Comparison of ENCODE assay signal across 10 cellular contexts in the genomic region with DNA sequence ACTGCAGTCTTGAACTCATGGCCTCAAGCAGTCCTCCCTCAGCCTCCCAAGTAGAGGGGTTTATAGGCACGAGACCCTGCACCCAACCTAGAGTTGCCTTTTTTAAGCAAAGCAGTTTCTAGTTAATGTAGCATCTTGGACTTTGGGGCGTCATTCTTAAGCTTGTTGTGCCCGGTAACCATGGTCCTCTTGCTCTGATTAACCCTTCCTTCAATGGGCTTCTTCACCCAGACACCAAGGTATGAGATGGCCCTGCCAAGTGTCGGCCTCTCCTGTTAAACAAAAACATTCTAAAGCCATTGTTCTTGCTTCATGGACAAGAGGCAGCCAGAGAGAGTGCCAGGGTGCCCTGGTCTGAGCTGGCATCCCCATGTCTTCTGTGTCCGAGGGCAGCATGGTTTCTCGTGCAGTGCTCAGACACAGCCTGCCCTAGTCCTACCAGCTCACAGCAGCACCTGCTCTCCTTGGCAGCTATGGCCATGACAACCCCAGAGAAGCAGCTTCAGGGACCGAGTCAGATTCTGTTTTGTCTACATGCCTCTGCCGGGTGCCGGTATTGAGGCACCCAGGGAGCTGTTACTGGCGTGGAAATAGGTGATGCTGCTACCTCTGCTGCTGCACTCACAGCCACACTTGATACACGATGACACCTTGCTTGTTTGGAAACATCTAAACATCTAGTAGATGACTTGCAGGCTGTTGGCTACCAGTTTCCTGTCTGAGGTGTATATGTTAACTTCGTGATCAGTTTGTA. TPM values are rescaled to one million over a fixed set of nuclear protein-coding genes. Genes with fewer than 3 reads are reported as not detected.
DNase-seq lines count a peak whose midpoint lies in the region; ATAC-seq and TF ChIP-seq lines count a peak whose summit lies in the region.
"Had no signal": no experiment of that assay in that cellular context is flagged by ENCODE, and none has a peak within 500 bp of the region (broad histone marks: within the 10 kb centered on the region; RNA-seq: fewer than 3 reads in every experiment).

No MANE protein-coding gene starts in this region.

- peak overlapping the region in 6 of 8 donors; percentile 6 to 87 (median 36) for H3K4me3 Mint-ChIP-seq in CD4-positive, alpha-beta memory T cell
- H3K4me3 Mint-ChIP-seq in H9 (peak overlapping the region; percentile 96; a peak in 4 of 5 replicates), WTC11 (peak overlapping the region; percentile 99)

- H3K9ac ChIP-seq in H9 (ENCODE audit: extremely low read depth, insufficient read length, low read length), result no peak overlapping the region

- no peak overlapping the region for H3K23ac ChIP-seq in H9 (ENCODE audit: insufficient read length, low read depth, low read length)

- no peak overlapping the region for H3K18ac ChIP-seq in H9 (ENCODE audit: insufficient read length, low read depth, low read length)

- no peak overlapping the region for H4K8ac ChIP-seq in H9 (replicated peaks; ENCODE audit: insufficient read length, low read depth, low read length)

- no peak overlapping the region for H3T11ph ChIP-seq in H9 (ENCODE audit: low read length)

- no peak overlapping the region for H2BK12ac ChIP-seq in H9 (ENCODE audit: insufficient read length, low read depth, low read length)

- no peaks in the 10 kb centered on the region for H3K27me3 ChIP-seq in CD4-positive, alpha-beta memory T cell (ENCODE audit: insufficient read depth, low read length)
- H3K27me3 ChIP-seq in H9 (ENCODE audit: insufficient read depth, low read length), result no peaks in the 10 kb centered on the region
- H3K27me3 ChIP-seq: right atrium auricular region had no signal

- DNase-seq in CD4-positive, alpha-beta memory T cell, result no peak
- DNase-seq in H9 (no peak), WTC11 (ENCODE audit: low spot score) (no peak), GM13977 (ENCODE audit: low spot score) (no peak), cerebellar nuclear complex (lab: John Stamatoyannopoulos, UW) (no peak)
- DNase-seq: NCI-H748 treated with DMSO at 0.1 percent for 48 hours had no signal

- CTCF ChIA-PET in CD4-positive, alpha-beta memory T cell (lab: Charles Lee; ENCODE audit: partially characterized antibody), result interaction anchor here (0.8 to 1.0 kb wide), 2 partner anchors 51 to 323 kb away, joined by 3 to 4 read pairs; no protein-coding TSS in a partner anchor
- CTCF ChIA-PET in WTC11 (lab: Charles Lee), result no interaction called here

- WGBS in H9 (ENCODE audit: extremely low coverage, insufficient read length, low lambda C conversion rate), result no CpG with 5 or more reads among the region's 12 CpGs

- H3K27me3 Mint-ChIP-seq in CD4-positive, alpha-beta memory T cell, result no peaks in the 10 kb centered on the region
- peaks cover 4% of the 10 kb centered on the region for H3K27me3 Mint-ChIP-seq in H9 (ENCODE audit: low read depth)
- no peaks in the 10 kb centered on the region; the same call in 1 of the 2 replicates for H3K27me3 Mint-ChIP-seq in WTC11 (ENCODE audit: low read depth)

- peaks cover 4% of the 10 kb centered on the region for H4K20me1 ChIP-seq in H9 (ENCODE audit: control insufficient read depth, insufficient read depth, insufficient read length)

- peaks cover 19% of the 10 kb centered on the region for H3K23me2 ChIP-seq in H9 (ENCODE audit: insufficient read length, low read depth, low read length, poor library complexity, severe bottlenecking)

- peaks cover 10% of the 10 kb centered on the region; the same call in 1 of the 2 replicates for H3K79me2 ChIP-seq in H9 (ENCODE audit: insufficient read depth, low read length)

- H2AK5ac ChIP-seq in H9 (ENCODE audit: insufficient read length, low read length), result no peak overlapping the region

- H2BK120ac ChIP-seq in H9 (ENCODE audit: low read depth, low read length, poor library complexity, severe bottlenecking), result no peak overlapping the region

- no peak overlapping the region for H4K91ac ChIP-seq in H9 (ENCODE audit: insufficient read length, low read depth, low read length)

- no peak overlapping the region for H3K56ac ChIP-seq in H9 (ENCODE audit: insufficient read length, low read depth, low read length)

- no peaks in the 10 kb centered on the region for H3K9me3 ChIP-seq in CD4-positive, alpha-beta memory T cell (ENCODE audit: control insufficient read depth in 1 of 2, low read length in 2 of 2)
- H3K9me3 ChIP-seq in H9 (ENCODE audit: control insufficient read depth, low read depth, low read length) (no peaks in the 10 kb centered on the region), iPS-18c (ENCODE audit: control insufficient read depth, insufficient read depth, low read length) (peaks cover 2% of the 10 kb centered on the region)
- H3K9me3 ChIP-seq: right atrium auricular region had no signal

- H4K5ac ChIP-seq in H9 (ENCODE audit: insufficient read length, low read depth, low read length), result no peak overlapping the region

- POLR2A ChIA-PET in CD4-positive, alpha-beta memory T cell (lab: Charles Lee; ENCODE audit: partially characterized antibody), result interaction anchor here (1.0 to 2.2 kb wide), 9 partner anchors 29 to 297 kb away, joined by 3 to 9 read pairs (median 4); a partner anchor contains a TSS
- POLR2A ChIA-PET in WTC11 (lab: Charles Lee), result interaction anchor here (2.0 kb wide), 1 partner anchor 136 kb away, joined by 7 read pairs; no protein-coding TSS in a partner anchor

- peaks cover 58% of the 10 kb centered on the region for H3K4me1 ChIP-seq in CD4-positive, alpha-beta memory T cell (ENCODE audit: insufficient read depth, low read length)
- H3K4me1 ChIP-seq in H9 (ENCODE audit: insufficient read depth, low read length), result no peaks in the 10 kb centered on the region; the same call in 1 of the 2 replicates

- H3K36me3 ChIP-seq in CD4-positive, alpha-beta memory T cell (ENCODE audit: insufficient read depth, low read length), result peaks cover 31% of the 10 kb centered on the region

- no peak overlapping the region for H2BK20ac ChIP-seq in H9 (ENCODE audit: low read depth, low read length, poor library complexity, severe bottlenecking)

- peaks cover 0 to 5% (median 0%) of the 10 kb centered on the region in 8 donors for H3K9me3 Mint-ChIP-seq in CD4-positive, alpha-beta memory T cell
- H3K9me3 Mint-ChIP-seq in H9, result no peaks in the 10 kb centered on the region; a peak in 1 of 5 replicates
- no peaks in the 10 kb centered on the region for H3K9me3 Mint-ChIP-seq in WTC11

- H3K4me3 ChIP-seq in CD4-positive, alpha-beta memory T cell (ENCODE audit: low read length in 2 of 2), result no peak overlapping the region
- H3K4me3 ChIP-seq in iPS-18c (ENCODE audit: insufficient read depth, low read depth, low read length), result 0 out of 2 replicates have a peak overlapping the region, but pooled peaks have one; percentile 2
- H3K4me3 ChIP-seq: right atrium auricular region had no signal

- H3K36me3 Mint-ChIP-seq in CD4-positive, alpha-beta memory T cell, result peaks cover 25 to 50% of the 10 kb centered on the region in 2 donors
- H3K36me3 Mint-ChIP-seq in H9 (ENCODE audit: insufficient read depth in 1 of 3, low read depth in 3 of 3), result peaks cover 26 to 45% (median 32%) of the 10 kb centered on the region in 3 experiments
- H3K36me3 Mint-ChIP-seq in WTC11, result peaks cover 33% of the 10 kb centered on the region

- H2AFZ ChIP-seq in H9 (ENCODE audit: low read length), result no peak overlapping the region

- ATAC-seq in WTC11, result no peak
- ATAC-seq in GM19328 (IDR thresholded peaks at IDR 0.05; ENCODE audit: unreplicated experiment), result no peak
- ATAC-seq in HG03135 (IDR thresholded peaks at IDR 0.05; ENCODE audit: unreplicated experiment), result no peak

- H3K27ac ChIP-seq in CD4-positive, alpha-beta memory T cell (ENCODE audit: low read depth, low read length), result no peak overlapping the region
- peak overlapping the region; percentile 27 for H3K27ac ChIP-seq in H9 (ENCODE audit: insufficient read length, low read depth, low read length)
- H3K27ac ChIP-seq: right atrium auricular region had no signal

- TF ChIP-seq CTCF in H9 (conservative IDR thresholded peaks at IDR 0.05) (no peak), WTC11 (IDR thresholded peaks at IDR 0.05) (no peak), GM13977 (IDR thresholded peaks at IDR 0.05; ENCODE audit: extremely low read depth, insufficient read depth, missing control alignments) (no peak)

- peaks cover 34 to 63% (median 48%) of the 10 kb centered on the region in 4 donors for H3K4me1 Mint-ChIP-seq in CD4-positive, alpha-beta memory T cell
- H3K4me1 Mint-ChIP-seq in H9, result peaks cover 45 to 48% of the 10 kb centered on the region in 2 experiments
- peaks cover 52% of the 10 kb centered on the region for H3K4me1 Mint-ChIP-seq in WTC11

- H3K4me2 ChIP-seq in H9 (ENCODE audit: insufficient read depth, insufficient read length, low read length), result peak overlapping the region; percentile 97

- no peak overlapping the region for H3K14ac ChIP-seq in H9 (ENCODE audit: insufficient read depth, low read length)

- peak overlapping the region in 5 of 7 donors; percentile 56 to 98 (median 64) for H3K27ac Mint-ChIP-seq in CD4-positive, alpha-beta memory T cell
- peak overlapping the region; percentile 86 to 99 (median 87); a peak in 5 of 7 replicates for H3K27ac Mint-ChIP-seq in H9
- H3K27ac Mint-ChIP-seq in WTC11, result peak overlapping the region; percentile 96

- no peak overlapping the region for H3K4ac ChIP-seq in H9 (ENCODE audit: low read depth, low read length)

- H2BK5ac ChIP-seq in H9 (ENCODE audit: insufficient read length, low read length), result no peak overlapping the region

- H2BK15ac ChIP-seq in H9 (ENCODE audit: low read depth, low read length), result no peak overlapping the region

- H3K79me1 ChIP-seq in H9 (ENCODE audit: insufficient read depth, low read depth, low read length, poor library complexity, severe bottlenecking), result peaks cover 6% of the 10 kb centered on the region

- intact Hi-C loops in CD4-positive, alpha-beta memory T cell (cut with micrococcal nuclease), result loop anchor here (2.0 to 10.0 kb wide), 2 partner anchors 77 to 311 kb away; a partner anchor contains a TSS

- in situ Hi-C loops in GM13977 (cut with MboI; ENCODE audit: low pct_unique_long_range_greater_than_20kb, low sequenced_read_pairs, unreplicated experiment), result no loop called here

RNA-seq across cellular contexts. Expression of a gene that starts 3.3 kb away (rescaled TPM):
- 1,000 to 10,000 TPM; 4,825 to 5,043 TPM for total RNA-seq in CD4-positive, alpha-beta memory T cell
- polyA plus RNA-seq in CD4-positive, alpha-beta memory T cell, result 1,000 to 10,000 TPM; 4,119 to 5,642 TPM
- 2,157 and 2,259 TPM in 2 replicates for total RNA-seq in H9 (2021)
- total RNA-seq in WTC11 (2021), result 2,631 to 3,314 TPM (median 3,295 TPM) in 3 replicates

RNA-seq across cellular contexts. Expression of a gene that starts 11.7 kb away (rescaled TPM):
- 1 to 10 TPM; 4.0 to 7.3 TPM for total RNA-seq in CD4-positive, alpha-beta memory T cell
- 1 to 10 TPM; 2.3 to 5.7 TPM for polyA plus RNA-seq in CD4-positive, alpha-beta memory T cell
- 22.5 and 23.4 TPM in 2 replicates for total RNA-seq in H9 (2021)
- total RNA-seq in WTC11 (2021), result 42.6 to 62.4 TPM (median 55.6 TPM) in 3 replicates
- total RNA-seq: right atrium auricular region had no signal

RNA-seq across cellular contexts. Expression of a gene that starts 49.6 kb away (rescaled TPM):
- total RNA-seq in CD4-positive, alpha-beta memory T cell, result not detected
- polyA plus RNA-seq in CD4-positive, alpha-beta memory T cell, result not detected
- 1.1 and 1.2 TPM in 2 replicates for total RNA-seq in H9 (2021)
- 13.6 to 26.5 TPM (median 24.7 TPM) in 3 replicates for total RNA-seq in WTC11 (2021)

RNA-seq across cellular contexts. Expression of a gene that starts 55.6 kb away (rescaled TPM):
- total RNA-seq in CD4-positive, alpha-beta memory T cell, result 100 to 1,000 TPM; 157 to 160 TPM
- polyA plus RNA-seq in CD4-positive, alpha-beta memory T cell, result 10 to 100 TPM; 46.4 to 48.5 TPM
- total RNA-seq in H9 (2021), result 110 and 119 TPM in 2 replicates
- 132 to 141 TPM (median 133 TPM) in 3 replicates for total RNA-seq in WTC11 (2021)

Comparison
In these comparisons a context has a peak if more than half of its experiments do, and no peak if none do; other contexts are left out.
1. H3K4me3 Mint-ChIP-seq: peak in every context shown above with its lines; median percentile 99 in WTC11; 96 in H9; 36 in CD4-positive, alpha-beta memory T cell.